ENCODE assay signal across 1 cellular context in the genomic region with DNA sequence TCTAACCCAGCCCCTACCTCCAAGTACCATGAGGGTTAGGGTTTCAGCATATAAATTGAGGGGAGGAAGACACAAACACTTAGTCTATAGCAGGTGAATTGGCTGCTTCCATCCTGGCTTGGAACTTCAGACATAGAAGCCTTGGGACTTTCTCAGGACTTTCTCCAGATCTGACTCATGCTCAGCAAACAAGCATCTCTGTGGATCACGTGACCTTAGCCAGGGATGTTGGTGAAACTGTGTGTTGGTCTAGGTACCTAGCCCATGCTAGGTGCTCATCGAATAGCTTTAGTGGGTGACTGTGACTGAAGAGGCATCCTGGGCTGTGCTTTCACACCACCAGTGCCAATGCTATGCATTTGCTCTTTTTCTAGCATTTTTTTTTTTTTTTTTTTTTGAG.
A peak's percentile ranks its signal among the peaks of the same experiment; 100 is the strongest.
TF ChIP-seq lines count a peak whose summit lies in the region.

No MANE protein-coding gene starts in this region.

TF ChIP-seq in HepG2, 621 proteins besides CTCF, POLR2A, EP300 and RAD21:
- TF ChIP-seq, protein P1, sequence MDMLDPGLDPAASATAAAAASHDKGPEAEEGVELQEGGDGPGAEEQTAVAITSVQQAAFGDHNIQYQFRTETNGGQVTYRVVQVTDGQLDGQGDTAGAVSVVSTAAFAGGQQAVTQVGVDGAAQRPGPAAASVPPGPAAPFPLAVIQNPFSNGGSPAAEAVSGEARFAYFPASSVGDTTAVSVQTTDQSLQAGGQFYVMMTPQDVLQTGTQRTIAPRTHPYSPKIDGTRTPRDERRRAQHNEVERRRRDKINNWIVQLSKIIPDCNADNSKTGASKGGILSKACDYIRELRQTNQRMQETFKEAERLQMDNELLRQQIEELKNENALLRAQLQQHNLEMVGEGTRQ (IDR thresholded peaks at IDR 0.05; ENCODE audit: low read depth, low read length): peak; percentile 54; the same call in 1 of the 2 replicates
- TF ChIP-seq, protein P1 (CRISPR knock-in tag; IDR thresholded peaks at IDR 0.05; ENCODE audit: borderline replicate concordance): no peak
- TF ChIP-seq RAD51 (IDR thresholded peaks at IDR 0.05; ENCODE audit: borderline replicate concordance) (peak; percentile 81; the same call in 1 of the 2 replicates), SAFB2 (CRISPR knock-in tag; IDR thresholded peaks at IDR 0.05; ENCODE audit: borderline replicate concordance, low read depth) (no peak)
